In the genomic region with DNA sequence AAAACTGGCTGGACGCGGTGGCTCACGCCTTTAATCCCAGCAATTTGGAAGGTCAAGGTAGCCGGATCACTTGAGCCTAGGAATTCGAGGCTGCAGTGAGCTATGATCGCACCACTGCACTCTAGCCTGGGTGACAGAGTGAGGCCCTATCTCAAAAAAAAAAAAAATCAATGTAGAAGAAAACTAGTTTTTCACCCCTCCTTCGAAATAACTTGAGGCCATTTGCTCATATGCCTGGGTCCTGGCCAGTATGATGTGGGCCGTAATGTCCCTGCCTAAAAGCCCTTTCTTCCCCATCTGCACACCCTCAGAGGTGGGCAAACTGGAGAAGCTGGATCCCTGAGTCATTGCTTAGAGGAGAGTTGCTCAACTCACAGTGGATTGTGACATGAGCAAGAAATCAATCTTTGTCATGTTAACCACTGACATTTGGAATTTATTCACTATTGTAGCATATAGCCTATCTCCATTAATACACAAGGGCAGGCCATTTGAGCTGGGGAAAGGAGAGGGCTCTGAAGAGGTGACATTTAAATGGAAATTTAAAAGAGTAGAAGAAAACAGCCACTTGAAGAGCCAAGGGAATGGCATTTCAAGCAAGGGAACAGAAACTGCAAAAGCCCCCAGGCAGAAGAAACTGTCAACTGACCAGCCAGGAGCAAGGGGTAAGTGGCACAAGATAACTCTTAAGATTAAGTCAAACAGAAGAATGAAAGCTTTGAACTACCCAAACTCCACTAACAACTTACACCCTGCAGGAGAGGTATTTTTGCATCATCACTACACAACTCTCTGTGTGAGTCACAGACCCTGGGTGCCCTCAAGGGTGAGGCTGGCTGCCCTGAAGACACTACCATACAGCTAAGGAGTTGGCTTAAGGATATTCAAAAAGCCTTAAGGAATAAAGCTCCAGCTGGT, we compare ENCODE assay signal across 8 cellular contexts. TPM values are rescaled to one million over a fixed set of nuclear protein-coding genes. Genes with fewer than 3 reads are reported as not detected.
A peak's percentile ranks its signal among the peaks of the same experiment; 100 is the strongest.
DNase-seq lines count a peak whose midpoint lies in the region; ATAC-seq and TF ChIP-seq lines count a peak whose summit lies in the region.

No MANE protein-coding gene starts in this region.

- CTCF ChIA-PET in naive thymus-derived CD4-positive, alpha-beta T cell (lab: Charles Lee) = interaction anchor here (0.7 to 1.4 kb wide), 2 partner anchors 8 to 203 kb away, joined by 3 to 5 read pairs; partner anchors contain the start of gene METTL21A

- TF ChIP-seq POLR2A in Peyer's patch (IDR thresholded peaks at IDR 0.05) = no peak

- H3K4me1 Mint-ChIP-seq in activated T-helper 17 cell treated with anti-CD3 and anti-CD28 coated beads, Interleukin-2, amount 50 U/mL, for 72 hours = no peaks in the 10 kb centered on the region
- H3K4me1 Mint-ChIP-seq in naive thymus-derived CD4-positive, alpha-beta T cell = peaks cover 0 to 5% (median under 1%) of the 10 kb centered on the region in 7 donors

- H3K4me1 ChIP-seq in naive thymus-derived CD4-positive, alpha-beta T cell (ENCODE audit: control insufficient read depth in 2 of 2, insufficient read depth in 2 of 2, low read length in 2 of 2) = no peaks in the 10 kb centered on the region
- H3K4me1 ChIP-seq in tibial artery (no peaks in the 10 kb centered on the region), Peyer's patch (no peaks in the 10 kb centered on the region)

- no peak overlapping the region for H3K27ac Mint-ChIP-seq in activated T-helper 17 cell treated with anti-CD3 and anti-CD28 coated beads, Interleukin-2, amount 50 U/mL, for 72 hours
- peak overlapping the region in 1 of 9 donors; percentile 81 for H3K27ac Mint-ChIP-seq in naive thymus-derived CD4-positive, alpha-beta T cell

- intact Hi-C loops in naive thymus-derived CD4-positive, alpha-beta T cell (cut with micrococcal nuclease) = no loop called here
- intact Hi-C loops in tibial artery (cut with DNase I; ENCODE audit: low total_unique reads) = no loop called here

- H3K4me3 Mint-ChIP-seq in activated T-helper 17 cell treated with anti-CD3 and anti-CD28 coated beads, Interleukin-2, amount 50 U/mL, for 72 hours = no peak overlapping the region
- no peak overlapping the region for H3K4me3 Mint-ChIP-seq in naive thymus-derived CD4-positive, alpha-beta T cell

- TF ChIP-seq CTCF in tibial artery (IDR thresholded peaks at IDR 0.05) (no peak), Peyer's patch (IDR thresholded peaks at IDR 0.05) (no peak)

- H3K27me3 ChIP-seq in naive thymus-derived CD4-positive, alpha-beta T cell (ENCODE audit: control insufficient read depth in 2 of 2, insufficient read depth in 2 of 2, low read length in 2 of 2) = no peaks in the 10 kb centered on the region
- no peaks in the 10 kb centered on the region for H3K27me3 ChIP-seq in tibial artery
- no peaks in the 10 kb centered on the region for H3K27me3 ChIP-seq in Peyer's patch

- H3K9me3 Mint-ChIP-seq in activated T-helper 17 cell treated with anti-CD3 and anti-CD28 coated beads, Interleukin-2, amount 50 U/mL, for 72 hours = no peaks in the 10 kb centered on the region
- H3K9me3 Mint-ChIP-seq in naive thymus-derived CD4-positive, alpha-beta T cell = no peaks in the 10 kb centered on the region

- ATAC-seq in GM18511 (IDR thresholded peaks at IDR 0.05; ENCODE audit: unreplicated experiment) = peak; percentile 43
- ATAC-seq in activated T-helper 17 cell treated with anti-CD3 and anti-CD28 coated beads, Interleukin-2, amount 50 U/mL, for 72 hours (replicated peaks) = peak; percentile 85
- peak; percentile 83 for ATAC-seq in naive thymus-derived CD4-positive, alpha-beta T cell
- no peak for ATAC-seq in GM21786 (IDR thresholded peaks at IDR 0.05; ENCODE audit: unreplicated experiment)

- no peak overlapping the region for H3K4me3 ChIP-seq in naive thymus-derived CD4-positive, alpha-beta T cell (ENCODE audit: low read length)
- no peak overlapping the region for H3K4me3 ChIP-seq in tibial artery
- H3K4me3 ChIP-seq in Peyer's patch = no peak overlapping the region

- H3K27ac ChIP-seq in naive thymus-derived CD4-positive, alpha-beta T cell (ENCODE audit: low read depth, low read length) = no peak overlapping the region
- no peak overlapping the region for H3K27ac ChIP-seq in tibial artery
- H3K27ac ChIP-seq in Peyer's patch = no peak overlapping the region

- POLR2A ChIA-PET in naive thymus-derived CD4-positive, alpha-beta T cell (lab: Charles Lee) = no interaction called here

- H3K36me3 ChIP-seq in naive thymus-derived CD4-positive, alpha-beta T cell (ENCODE audit: control insufficient read depth in 2 of 3, insufficient read depth in 3 of 3, low read length in 3 of 3) = no peaks in the 10 kb centered on the region
- no peaks in the 10 kb centered on the region for H3K36me3 ChIP-seq in tibial artery
- H3K36me3 ChIP-seq in Peyer's patch = no peaks in the 10 kb centered on the region

- peak; percentile 47 for DNase-seq in HuH-7 (ENCODE audit: low spot score)
- DNase-seq in naive thymus-derived CD4-positive, alpha-beta T cell = no peak
- DNase-seq in tibial artery = no peak
- DNase-seq in Peyer's patch = no peak
- no peak for DNase-seq in NCI-H446 treated with DMSO at 0.1 percent for 48 hours (lab: John Stamatoyannopoulos, UW)

- H3K27me3 Mint-ChIP-seq in activated T-helper 17 cell treated with anti-CD3 and anti-CD28 coated beads, Interleukin-2, amount 50 U/mL, for 72 hours = no peaks in the 10 kb centered on the region
- no peaks in the 10 kb centered on the region for H3K27me3 Mint-ChIP-seq in naive thymus-derived CD4-positive, alpha-beta T cell

- no peaks in the 10 kb centered on the region for H3K36me3 Mint-ChIP-seq in activated T-helper 17 cell treated with anti-CD3 and anti-CD28 coated beads, Interleukin-2, amount 50 U/mL, for 72 hours (ENCODE audit: low read depth)
- H3K36me3 Mint-ChIP-seq in naive thymus-derived CD4-positive, alpha-beta T cell = no peaks in the 10 kb centered on the region

- H3K9me3 ChIP-seq in naive thymus-derived CD4-positive, alpha-beta T cell (ENCODE audit: control insufficient read depth in 2 of 3, low read length in 3 of 3) = no peaks in the 10 kb centered on the region
- H3K9me3 ChIP-seq in tibial artery = no peaks in the 10 kb centered on the region
- H3K9me3 ChIP-seq in Peyer's patch = no peaks in the 10 kb centered on the region

RNA-seq across cellular contexts. Expression of gene METTL21A, which starts 7.6 kb away (rescaled TPM):
- total RNA-seq in activated T-helper 17 cell treated with anti-CD3 and anti-CD28 coated beads, Interleukin-2, amount 50 U/mL, for 72 hours = 10 to 100 TPM; 10.8 to 20.4 TPM
- total RNA-seq in naive thymus-derived CD4-positive, alpha-beta T cell = 10 to 100 TPM; 14.6 to 20.5 (median 19.6) TPM
- 10 to 100 TPM; 39.9 to 40.2 TPM for polyA plus RNA-seq in naive thymus-derived CD4-positive, alpha-beta T cell
- 10 to 100 TPM in 2 of 4 donors, 1 to 10 TPM in 2; 7.0 to 23.1 (median 9.0) TPM for total RNA-seq in Peyer's patch
